ENCODE assay signal across 13 cellular contexts in genomic region chr9:134566196-134566822, GRCh38.
"Had no signal": no experiment of that assay in that cellular context is flagged by ENCODE, and none has a peak within 500 bp of the region (broad histone marks: within the 10 kb centered on the region; RNA-seq: fewer than 3 reads in every experiment).

No MANE protein-coding gene starts in this region.

- H3K36me3 ChIP-seq: neutrophil, SJCRH30, suprapubic skin had no signal

- H3K4me3 Mint-ChIP-seq: activated CD4-positive, alpha-beta T cell treated with anti-CD3 and anti-CD28 coated beads, Interleukin-2, amount 10 ng/mL, durations not matched to agents 7 days and 5 days; memory B cell; naive thymus-derived CD8-positive, alpha-beta T cell; stimulated activated naive CD8-positive, alpha-beta T cell treated with anti-CD3 and anti-CD28 coated beads, Interleukin-15, amount 100 ng/mL, for 72 hours; T-helper 1 cell treated with Interleukin-12 subunit alpha and Interleukin-12 subunit beta and Interleukin-4 antibody, amounts not matched to agents 30 μg/mL and 1 μg/mL, for 36 hours had no signal

- ATAC-seq: body of pancreas; naive thymus-derived CD8-positive, alpha-beta T cell; stimulated activated naive CD8-positive, alpha-beta T cell treated with anti-CD3 and anti-CD28 coated beads, Interleukin-15, amount 100 ng/mL, for 72 hours had no signal

- DNase-seq: activated CD4-positive, alpha-beta T cell treated with anti-CD3 and anti-CD28 coated beads, Interleukin-2, amount 10 ng/mL, durations not matched to agents 7 days and 5 days; activated naive CD4-positive, alpha-beta T cell treated with Interleukin-2 at 50 U/mL for 16 hours; body of pancreas; foreskin melanocyte; glutamatergic neuron; kidney glomerular epithelial cell; SJCRH30; stimulated activated naive CD8-positive, alpha-beta T cell treated with anti-CD3 and anti-CD28 coated beads, Interleukin-15, amount 100 ng/mL, for 72 hours had no signal

- H3K4me1 Mint-ChIP-seq: activated CD4-positive, alpha-beta T cell treated with anti-CD3 and anti-CD28 coated beads, Interleukin-2, amount 10 ng/mL, durations not matched to agents 7 days and 5 days; stimulated activated naive CD8-positive, alpha-beta T cell treated with anti-CD3 and anti-CD28 coated beads, Interleukin-15, amount 100 ng/mL, for 72 hours had no signal

- H3K27me3 ChIP-seq: body of pancreas, SJCRH30, suprapubic skin had no signal

- H3K36me3 Mint-ChIP-seq: memory B cell had no signal

- H3K27me3 Mint-ChIP-seq: activated CD4-positive, alpha-beta T cell treated with anti-CD3 and anti-CD28 coated beads, Interleukin-2, amount 10 ng/mL, durations not matched to agents 7 days and 5 days; naive thymus-derived CD8-positive, alpha-beta T cell; stimulated activated naive CD8-positive, alpha-beta T cell treated with anti-CD3 and anti-CD28 coated beads, Interleukin-15, amount 100 ng/mL, for 72 hours had no signal

- H3K9me3 ChIP-seq: body of pancreas, neutrophil, SJCRH30, suprapubic skin had no signal

- H3K27ac ChIP-seq: body of pancreas, neutrophil, SJCRH30, suprapubic skin had no signal

- H3K27ac Mint-ChIP-seq: activated CD4-positive, alpha-beta T cell treated with anti-CD3 and anti-CD28 coated beads, Interleukin-2, amount 10 ng/mL, durations not matched to agents 7 days and 5 days; memory B cell; naive thymus-derived CD8-positive, alpha-beta T cell; T-helper 1 cell treated with Interleukin-12 subunit alpha and Interleukin-12 subunit beta and Interleukin-4 antibody, amounts not matched to agents 30 μg/mL and 1 μg/mL, for 36 hours had no signal

- H3K4me3 ChIP-seq: body of pancreas, SJCRH30, suprapubic skin had no signal

- H3K4me1 ChIP-seq: body of pancreas, SJCRH30, suprapubic skin had no signal
